Comparison of ENCODE assay signal across 30 cellular contexts in genomic region chr2:70903171-70903570, GRCh38. TPM values are rescaled to one million over a fixed set of nuclear protein-coding genes. Genes with fewer than 3 reads are reported as not detected.
"Had no signal": no experiment of that assay in that cellular context is flagged by ENCODE, and none has a peak within 500 bp of the region (broad histone marks: within the 10 kb centered on the region; RNA-seq: fewer than 3 reads in every experiment).

No MANE protein-coding gene starts in this region.

- H3K9me3 Mint-ChIP-seq: nephron; stimulated activated memory B cell treated with anti-CD40 and anti-IgM and Interleukin-4, amounts not matched to agents 10 μg/mL and 1 μg/mL and 100 μg/mL, for 72 hours; stimulated activated naive CD8-positive, alpha-beta T cell treated with anti-CD3 and anti-CD28 coated beads, Interleukin-15, amount 100 ng/mL, for 72 hours had no signal

- H3K4me3 ChIP-seq: hepatocyte, left lung, lower lobe of right lung, ovary, right atrium auricular region, right lobe of liver, smooth muscle cell, tibial nerve, upper lobe of left lung, vagina had no signal

- ATAC-seq: left cardiac atrium; left lung; lower lobe of right lung; naive thymus-derived CD8-positive, alpha-beta T cell; right lobe of liver; stimulated activated memory B cell treated with anti-CD40 and anti-IgM and Interleukin-4, amounts not matched to agents 10 μg/mL and 1 μg/mL and 100 μg/mL, for 72 hours; stimulated activated naive CD8-positive, alpha-beta T cell treated with anti-CD3 and anti-CD28 coated beads, Interleukin-15, amount 100 ng/mL, for 72 hours had no signal

- DNase-seq: kidney glomerular epithelial cell; left cardiac atrium; left lung; lower lobe of right lung; mammary epithelial cell; mesenchymal stem cell; naive thymus-derived CD8-positive, alpha-beta T cell; ovary; right lobe of liver; stimulated activated CD4-positive, alpha-beta T cell treated with anti-CD3 and anti-CD28 coated beads, Interleukin-1b, Interleukin-23, amount 100 ng/mL, for 48 hours; stimulated activated CD4-positive, alpha-beta T cell treated with anti-CD3 and anti-CD28 coated beads, Interleukin-2, amount 100 ng/mL, for 48 hours; stimulated activated CD4-positive, alpha-beta T cell treated with anti-CD3 and anti-CD28 coated beads, Interleukin-4, amount 100 ng/mL, for 4 hours; stimulated activated CD8-positive, alpha-beta memory T cell treated with anti-CD3 and anti-CD28 coated beads, Interleukin-4, amount 100 ng/mL, for 48 hours; stimulated activated naive CD4-positive, alpha-beta T cell treated with Interleukin-2 at 50 U/mL for 16 hours; stimulated activated naive CD8-positive, alpha-beta T cell treated with anti-CD3 and anti-CD28 coated beads, Interleukin-15, amount 100 ng/mL, for 72 hours; substantia nigra; upper lobe of left lung had no signal

- H2AFZ ChIP-seq: hepatocyte had no signal

- H3K36me3 ChIP-seq: left lung, lower lobe of right lung, ovary, right atrium auricular region, right lobe of liver, tibial nerve, upper lobe of left lung, vagina had no signal

- H3K4me3 Mint-ChIP-seq: stimulated activated memory B cell treated with anti-CD40 and anti-IgM and Interleukin-4, amounts not matched to agents 10 μg/mL and 1 μg/mL and 100 μg/mL, for 72 hours; stimulated activated naive CD8-positive, alpha-beta T cell treated with anti-CD3 and anti-CD28 coated beads, Interleukin-15, amount 100 ng/mL, for 72 hours had no signal

- H3K27ac ChIP-seq: hepatocyte, left lung, lower lobe of right lung, ovary, right atrium auricular region, right lobe of liver, tibial nerve, upper lobe of left lung, vagina had no signal

- H3K36me3 Mint-ChIP-seq: stimulated activated memory B cell treated with anti-CD40 and anti-IgM and Interleukin-4, amounts not matched to agents 10 μg/mL and 1 μg/mL and 100 μg/mL, for 72 hours had no signal

- H3K27me3 ChIP-seq: ovary had no signal

- H3K79me2 ChIP-seq: hepatocyte had no signal

- H3K27ac Mint-ChIP-seq: nephron; progenitor cell of endocrine pancreas; stimulated activated memory B cell treated with anti-CD40 and anti-IgM and Interleukin-4, amounts not matched to agents 10 μg/mL and 1 μg/mL and 100 μg/mL, for 72 hours had no signal

- H3K9me3 ChIP-seq: left lung, lower lobe of right lung, ovary, right atrium auricular region, right lobe of liver, tibial nerve, upper lobe of left lung, vagina had no signal

- H3K4me2 ChIP-seq: hepatocyte, smooth muscle cell had no signal

RNA-seq across cellular contexts. Expression of gene VAX2, which starts 2.8 kb away (rescaled TPM):
- total RNA-seq: liver; lower lobe of right lung; mucosa of gallbladder; naive thymus-derived CD8-positive, alpha-beta T cell; progenitor cell of endocrine pancreas; right lobe of liver; urinary bladder; vagina had no signal

RNA-seq across cellular contexts. Expression of gene ATP6V1B1, which starts 32.5 kb away (rescaled TPM):
- total RNA-seq: liver; naive thymus-derived CD8-positive, alpha-beta T cell; progenitor cell of endocrine pancreas; pulmonary artery endothelial cell; right atrium auricular region; smooth muscle cell; temporal lobe; vagina had no signal
